ENCODE assay signal across 8 cellular contexts in genomic region chr20:45910670-45911485, GRCh38. TPM values are rescaled to one million over a fixed set of nuclear protein-coding genes. Genes with fewer than 3 reads are reported as not detected.
DNase-seq lines count a peak whose midpoint lies in the region; ATAC-seq and TF ChIP-seq lines count a peak whose summit lies in the region.

No MANE protein-coding gene starts in this region.

- TF ChIP-seq CTCF in dorsolateral prefrontal cortex (IDR thresholded peaks at IDR 0.05 in 54 of 56, conservative IDR thresholded peaks at IDR 0.05 in 2 of 56; ENCODE audit: low read depth in 1 of 56, partially characterized antibody in 56 of 56) (no peak), right lobe of liver (IDR thresholded peaks at IDR 0.05) (no peak)

- H3K4me3 ChIP-seq in dorsolateral prefrontal cortex (peak overlapping the region; percentile 37 to 74 (median 58)), right lobe of liver (peak overlapping the region; percentile 20 to 46 (median 22))

- TF ChIP-seq POLR2A in right lobe of liver (IDR thresholded peaks at IDR 0.05), result peak; percentile 32

- peaks cover 0 to 2% (median 0%) of the 10 kb centered on the region in 4 donors for H3K4me1 ChIP-seq in right lobe of liver

- DNase-seq in NCI-H2081 (lab: John Stamatoyannopoulos, UW), result peak; percentile 49 to 66
- DNase-seq in NCI-H2081 treated with DMSO at 0.1 percent for 48 hours (lab: John Stamatoyannopoulos, UW), result no peak
- peak; percentile 99 for DNase-seq in NCI-H2227 treated with DMSO at 0.1 percent for 48 hours (lab: John Stamatoyannopoulos, UW)
- peak; percentile 79 for DNase-seq in activated CD4-positive, alpha-beta T cell treated with anti-CD3 and anti-CD28 coated beads, Interleukin-2, amount 50 U/mL, for 1 hour
- peak; percentile 47 to 94 (median 82) for DNase-seq in dorsolateral prefrontal cortex
- DNase-seq in right lobe of liver, result peak; percentile 89 to 93 (median 93)
- peak; percentile 91 for DNase-seq in stimulated activated CD4-positive, alpha-beta T cell treated with anti-CD3 and anti-CD28 coated beads, Interleukin-4, amount 100 ng/mL, for 1 hour

- no peaks in the 10 kb centered on the region for H3K9me3 ChIP-seq in right lobe of liver

- ATAC-seq in HG02970 (IDR thresholded peaks at IDR 0.05; ENCODE audit: low FRiP score, unreplicated experiment) (peak; percentile 91), right lobe of liver (peak; percentile 80 to 84 (median 83))

- H3K27me3 ChIP-seq in dorsolateral prefrontal cortex (no peaks in the 10 kb centered on the region), right lobe of liver (no peaks in the 10 kb centered on the region)

- 18% methylated on average over 25 of the region's 43 CpGs for WGBS in right lobe of liver (ENCODE audit: insufficient coverage, low coverage, low lambda C conversion rate, missing lambda C conversion rate)

- intact Hi-C loops in dorsolateral prefrontal cortex (cut with DNase I) (no loop called here), right lobe of liver (cut with DNase I) (no loop called here)

- H3K27ac ChIP-seq in dorsolateral prefrontal cortex (peak overlapping the region in 55 of 59 donors; percentile 8 to 87 (median 70)), right lobe of liver (peak overlapping the region; percentile 47 to 69 (median 65))

- no peaks in the 10 kb centered on the region for H3K36me3 ChIP-seq in right lobe of liver

RNA-seq across cellular contexts. Expression of gene PLTP, which starts 1.1 kb away (rescaled TPM):
- 100 to 1,000 TPM in 9 of 120 experiments, 10 to 100 TPM in 111; 26.9 to 232 (median 59.4) TPM for total RNA-seq in dorsolateral prefrontal cortex
- 10 to 100 TPM in 5 of 6 experiments, 1 to 10 TPM in 1; 9.6 to 70.2 (median 35.6) TPM for total RNA-seq in right lobe of liver

RNA-seq across cellular contexts. Expression of gene CTSA, which starts 19.7 kb away (rescaled TPM):
- total RNA-seq in dorsolateral prefrontal cortex, result 100 to 1,000 TPM in 102 of 120 experiments, 10 to 100 TPM in 18; 72.5 to 172 (median 116) TPM
- 100 to 1,000 TPM in 3 of 6 experiments, 10 to 100 TPM in 3; 54.4 to 194 (median 134) TPM for total RNA-seq in right lobe of liver

RNA-seq across cellular contexts. Expression of gene NEURL2, which starts 19.9 kb away (rescaled TPM):
- total RNA-seq in dorsolateral prefrontal cortex (10 to 100 TPM in 6 of 120 experiments, 1 to 10 TPM in 114; 3.3 to 19.6 (median 7.1) TPM), right lobe of liver (1 to 10 TPM; 3.6 to 8.8 (median 5.4) TPM)

RNA-seq across cellular contexts. Expression of gene SPATA25, which starts 23.5 kb away (rescaled TPM):
- total RNA-seq in dorsolateral prefrontal cortex, result 1 to 10 TPM; 1.6 to 9.6 (median 4.6) TPM
- 1 to 10 TPM in 5 of 6 experiments, under 1 TPM in 1; 0.50 to 3.2 (median 2.0) TPM for total RNA-seq in right lobe of liver

RNA-seq across cellular contexts. Expression of gene PCIF1, which starts 23.6 kb away (rescaled TPM):
- total RNA-seq in dorsolateral prefrontal cortex (10 to 100 TPM; 20.4 to 44.7 (median 32.2) TPM), right lobe of liver (10 to 100 TPM in 2 of 6 experiments, 1 to 10 TPM in 4; 7.8 to 12.1 (median 9.5) TPM)
